In the genomic region with DNA sequence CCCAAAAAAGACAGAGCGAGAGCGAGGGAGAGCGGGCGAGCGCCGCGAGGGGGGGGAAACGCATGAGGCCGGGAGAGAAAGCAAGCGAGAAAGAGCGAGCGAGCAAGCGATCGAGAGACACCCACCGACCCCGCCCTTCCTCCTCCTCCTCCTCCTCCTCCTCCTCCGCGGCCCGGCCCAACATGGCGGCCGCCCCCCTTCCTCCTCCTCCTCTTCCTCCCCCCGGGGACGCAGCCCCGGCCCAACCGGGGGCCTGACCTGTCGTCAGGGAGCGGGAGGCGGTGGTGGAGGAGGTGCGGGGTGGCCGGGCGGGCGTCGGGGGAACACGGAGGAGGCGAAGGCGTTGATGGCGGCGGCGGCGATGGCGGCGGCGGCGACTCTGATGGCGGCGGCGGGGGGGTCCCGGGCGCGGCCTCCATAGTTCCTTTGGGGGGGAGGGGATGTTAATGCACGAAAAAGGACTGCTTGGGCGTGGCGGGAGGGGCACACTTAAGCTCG, we compare ENCODE assay signal across 8 cellular contexts. TPM values are rescaled to one million over a fixed set of nuclear protein-coding genes. Genes with fewer than 3 reads are reported as not detected.
DNase-seq lines count a peak whose midpoint lies in the region; TF ChIP-seq lines count a peak whose summit lies in the region.

No MANE protein-coding gene starts in this region.

- peaks cover 35% of the 10 kb centered on the region for H3K4me1 Mint-ChIP-seq in T-helper 2 cell treated with Interferon-gamma antibody and Interleukin-4, amounts not matched to agents 5 μg/mL and 100 μg/mL, for 36 hours (ENCODE audit: low read depth)

- H3K27ac ChIP-seq in angular gyrus (ENCODE audit: low read depth, low read length): peak overlapping the region; percentile 99
- H3K27ac ChIP-seq in rectal smooth muscle tissue (ENCODE audit: low read depth, low read length): peak overlapping the region; percentile 100
- H3K27ac ChIP-seq in uterus: peak overlapping the region; percentile 100

- peak overlapping the region; percentile 100 for H3K27ac Mint-ChIP-seq in T-helper 2 cell treated with Interferon-gamma antibody and Interleukin-4, amounts not matched to agents 5 μg/mL and 100 μg/mL, for 36 hours

- H3K4me3 Mint-ChIP-seq in T-helper 2 cell treated with Interferon-gamma antibody and Interleukin-4, amounts not matched to agents 5 μg/mL and 100 μg/mL, for 36 hours: peak overlapping the region; percentile 95

- H3K27me3 ChIP-seq in H7 (ENCODE audit: control insufficient read depth, insufficient read depth, low read length) (no peaks in the 10 kb centered on the region), rectal smooth muscle tissue (ENCODE audit: control insufficient read depth, insufficient read depth, low read length) (no peaks in the 10 kb centered on the region), uterus (no peaks in the 10 kb centered on the region)

- H3K4me1 ChIP-seq in rectal smooth muscle tissue (ENCODE audit: control insufficient read depth, insufficient read depth, low read length) (peaks cover 15% of the 10 kb centered on the region), uterus (peaks cover 0 to 6% of the 10 kb centered on the region in 2 donors)

- H3K4me3 ChIP-seq in H7 (ENCODE audit: insufficient read depth, low read depth, low read length) (peak overlapping the region; percentile 91), rectal smooth muscle tissue (ENCODE audit: low read length) (peak overlapping the region; percentile 91), uterus (peak overlapping the region; percentile 84 to 88)

- peak; percentile 51 to 77 for TF ChIP-seq POLR2A in uterus (IDR thresholded peaks at IDR 0.05)

- intact Hi-C loops in uterus (cut with DNase I; ENCODE audit: low total_unique reads): no loop called here

- no peaks in the 10 kb centered on the region for H3K9me3 Mint-ChIP-seq in T-helper 2 cell treated with Interferon-gamma antibody and Interleukin-4, amounts not matched to agents 5 μg/mL and 100 μg/mL, for 36 hours

- H3K27me3 Mint-ChIP-seq in T-helper 2 cell treated with Interferon-gamma antibody and Interleukin-4, amounts not matched to agents 5 μg/mL and 100 μg/mL, for 36 hours (ENCODE audit: low read depth): no peaks in the 10 kb centered on the region

- H3K9me3 ChIP-seq in uterus: no peaks in the 10 kb centered on the region

- peak overlapping the region; percentile 99 for H3K9ac ChIP-seq in rectal smooth muscle tissue (ENCODE audit: low read length)

- TF ChIP-seq CTCF in uterus (IDR thresholded peaks at IDR 0.05): no peak

- H3K36me3 Mint-ChIP-seq in T-helper 2 cell treated with Interferon-gamma antibody and Interleukin-4, amounts not matched to agents 5 μg/mL and 100 μg/mL, for 36 hours (ENCODE audit: low read depth): peaks cover 44% of the 10 kb centered on the region

- DNase-seq in D341Med (ENCODE audit: low spot score) (peak; percentile 85), H7 (peak; percentile 91), NCI-H128 (lab: John Stamatoyannopoulos, UW; ENCODE audit: unreplicated experiment) (peak; percentile 60), hepatic stellate cell (ENCODE audit: low spot score) (peak; percentile 69), uterus (peak; percentile 86 to 89)
- peak; percentile 77 for DNase-seq in T-helper 2 cell treated with Interferon-gamma antibody and Interleukin-4, amounts not matched to agents 5 μg/mL and 100 μg/mL, for 36 hours (ENCODE audit: low spot score)

- peaks cover 3% of the 10 kb centered on the region for H3K36me3 ChIP-seq in H7 (replicated peaks; ENCODE audit: control insufficient read depth, insufficient read depth, low read length)
- no peaks in the 10 kb centered on the region for H3K36me3 ChIP-seq in rectal smooth muscle tissue (ENCODE audit: control insufficient read depth, insufficient read depth, low read length)
- no peaks in the 10 kb centered on the region for H3K36me3 ChIP-seq in uterus

RNA-seq across cellular contexts. Expression of gene ZC3H4, which starts 1.4 kb away (rescaled TPM):
- 13.4 and 14.5 TPM in 2 replicates for total RNA-seq in H7 (2014; rRNA removed; shearing (Covaris generic))
- total RNA-seq in uterus: 10 to 100 TPM in 3 of 4 donors, 1 to 10 TPM in 1; 3.3 to 43.1 (median 18.3) TPM

RNA-seq across cellular contexts. Expression of gene SAE1, which starts 18.4 kb away (rescaled TPM):
- 271 and 298 TPM in 2 replicates for total RNA-seq in H7 (2014; rRNA removed; shearing (Covaris generic))
- 100 to 1,000 TPM in 1 of 4 donors, 10 to 100 TPM in 3; 17.6 to 144 (median 45.6) TPM for total RNA-seq in uterus

Comparison
In these comparisons a context has a peak if more than half of its experiments do, and no peak if none do; other contexts are left out.
1. Peak in every context shown above with its lines: DNase-seq, H3K4me3 ChIP-seq and H3K27ac ChIP-seq.